In the genomic region with DNA sequence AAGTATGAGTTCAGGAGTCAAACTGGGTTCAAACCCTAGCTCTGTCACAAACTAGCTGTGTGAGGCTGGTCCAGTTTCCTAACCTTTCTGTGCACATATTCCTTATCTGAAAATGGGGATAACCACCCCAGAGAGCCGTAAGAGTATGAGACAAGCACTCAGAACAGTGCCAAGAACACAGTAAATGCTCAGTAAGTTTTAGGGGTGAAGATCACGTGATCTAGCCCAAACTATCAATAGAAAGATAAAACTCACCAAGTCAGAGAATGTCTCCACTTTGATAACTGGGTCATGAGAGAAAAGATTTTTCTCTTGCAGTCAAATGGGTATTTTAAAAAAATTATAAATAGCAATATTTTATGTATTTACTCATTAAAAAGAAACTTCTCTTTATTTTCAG, we compare ENCODE assay signal across 18 cellular contexts.
DNase-seq lines count a peak whose midpoint lies in the region; ATAC-seq and TF ChIP-seq lines count a peak whose summit lies in the region.
"Had no signal": no experiment of that assay in that cellular context is flagged by ENCODE, and none has a peak within 500 bp of the region (broad histone marks: within the 10 kb centered on the region; RNA-seq: fewer than 3 reads in every experiment).

No MANE protein-coding gene starts in this region.

- H4K91ac ChIP-seq in IMR-90 (ENCODE audit: insufficient read depth, low read depth, low read length): peak overlapping the region; percentile 15; the same call in 1 of the 2 replicates

- H3K56ac ChIP-seq in IMR-90 (ENCODE audit: extremely low read depth, insufficient read depth, low read length): no peak overlapping the region

- no peaks in the 10 kb centered on the region for H3K27me3 Mint-ChIP-seq in nephron (ENCODE audit: low read depth)
- no peaks in the 10 kb centered on the region for H3K27me3 Mint-ChIP-seq in type B pancreatic cell

- DNase-seq in heart right ventricle (no peak), Right ventricle myocardium inferior (ENCODE audit: missing footprints) (no peak), IMR-90 (no peak), type B pancreatic cell (ENCODE audit: extremely low spot score, unreplicated experiment) (no peak), transverse colon (no peak)
- DNase-seq: 8988T, ACHN, Calu3, DMS79 treated with DMSO at 0.1 percent for 48 hours, MM.1S, NCI-H1694, NCI-H2081, NCI-H2227 treated with DMSO at 0.1 percent for 48 hours, RPMI8226, SHP77 treated with DMSO at 0.1 percent for 48 hours had no signal

- no peak for TF ChIP-seq RAD21 in IMR-90 (IDR thresholded peaks at IDR 0.05; ENCODE audit: low read length)

- H4K20me1 ChIP-seq in IMR-90 (ENCODE audit: insufficient read depth, low read length): no peaks in the 10 kb centered on the region

- TF ChIP-seq EP300 in transverse colon (IDR thresholded peaks at IDR 0.05; ENCODE audit: low read depth): no peak

- H3K36me3 ChIP-seq in heart right ventricle (no peaks in the 10 kb centered on the region), IMR-90 (ENCODE audit: control insufficient read depth, insufficient read depth, low read length) (no peaks in the 10 kb centered on the region), transverse colon (no peaks in the 10 kb centered on the region)

- no peaks in the 10 kb centered on the region for H3K79me1 ChIP-seq in IMR-90 (ENCODE audit: low read depth in 1 of 2, low read length in 2 of 2)

- WGBS in heart right ventricle, 2 donors: 53 to 70% methylated on average over 2 of the region's 2 CpGs
- WGBS in IMR-90 (ENCODE audit: extremely low coverage in 2 of 2, insufficient read length in 1 of 2), 2 experiments: no CpG with 5 or more reads among the region's 2 CpGs
- 51 to 89% methylated on average over 2 of the region's 2 CpGs for WGBS in transverse colon (ENCODE audit: low coverage in 1 of 2), 2 donors

- H2AFZ ChIP-seq in IMR-90 (replicated peaks; ENCODE audit: low read length, poor library complexity): no peak overlapping the region

- ATAC-seq in heart right ventricle (no peak), Right ventricle myocardium inferior (no peak), IMR-90 (ENCODE audit: low read depth) (no peak), HG02763 (IDR thresholded peaks at IDR 0.05; ENCODE audit: unreplicated experiment) (no peak)

- H4K8ac ChIP-seq in IMR-90 (ENCODE audit: low read depth in 2 of 2, low read length in 2 of 2): no peak overlapping the region

- CTCF ChIA-PET in IMR-90 (lab: Yijun Ruan, JAX): no interaction called here

- H3K27me3 ChIP-seq in heart right ventricle (no peaks in the 10 kb centered on the region), IMR-90 (ENCODE audit: control insufficient read depth, insufficient read depth, low read length) (no peaks in the 10 kb centered on the region), transverse colon (no peaks in the 10 kb centered on the region)

- H3K4me1 Mint-ChIP-seq in nephron (peaks cover 72% of the 10 kb centered on the region), type B pancreatic cell (ENCODE audit: unreplicated experiment) (peaks cover 33% of the 10 kb centered on the region)

- peak overlapping the region; percentile 33; the same call in 1 of the 3 replicates for H2BK15ac ChIP-seq in IMR-90 (ENCODE audit: low read depth, low read length)

- in situ Hi-C loops in IMR-90 (cut with MboI; ENCODE audit: low sequenced_read_pairs) (loop anchor here (25.0 kb wide), 1 partner anchor 678 kb away; no protein-coding TSS in a partner anchor), transverse colon (cut with MboI; ENCODE audit: low pct_ligation_motif_present in 1 of 4, low pct_unique_long_range_greater_than_20kb in 1 of 4, low sequenced_read_pairs in 3 of 4) (no loop called here)

- H3K18ac ChIP-seq in IMR-90 (ENCODE audit: low read depth, low read length): 0 out of 2 replicates have a peak overlapping the region, but pooled peaks have one; percentile 13

- H3K4me2 ChIP-seq in IMR-90 (ENCODE audit: low read depth, low read length): no peak overlapping the region
- H3K4me2 ChIP-seq: KMS-11 had no signal

- peaks cover 2% of the 10 kb centered on the region; the same call in 1 of the 2 replicates for H3K9me1 ChIP-seq in IMR-90 (ENCODE audit: insufficient read depth, low read length)

- H3K27ac Mint-ChIP-seq in nephron (peak overlapping the region in 2 of 3 experiments; percentile 66 to 93), type B pancreatic cell (peak overlapping the region; percentile 29)

- peaks cover 0 to 3% (median 0%) of the 10 kb centered on the region in 11 donors for H3K9me3 ChIP-seq in heart right ventricle
- H3K9me3 ChIP-seq in IMR-90 (ENCODE audit: control insufficient read depth, insufficient read depth, low read length): no peaks in the 10 kb centered on the region
- no peaks in the 10 kb centered on the region for H3K9me3 ChIP-seq in transverse colon

- H3K9ac ChIP-seq in IMR-90 (ENCODE audit: low read depth, low read length): no peak overlapping the region
- H3K9ac ChIP-seq: KMS-11 had no signal

- dilution Hi-C loops in IMR-90 (cut with HindIII; ENCODE audit: low sequenced_read_pairs, unreplicated experiment): no loop called here

- H2AK5ac ChIP-seq in IMR-90 (ENCODE audit: low read depth, low read length): peak overlapping the region; percentile 8; the same call in 1 of the 2 replicates

- no peak overlapping the region for H2BK5ac ChIP-seq in IMR-90 (ENCODE audit: low read depth, low read length, poor library complexity, severe bottlenecking)

- H3K36me3 Mint-ChIP-seq in nephron (ENCODE audit: low read depth) (peaks cover 23% of the 10 kb centered on the region), type B pancreatic cell (peaks cover 5% of the 10 kb centered on the region)

- peak overlapping the region; percentile 34; the same call in 1 of the 2 replicates for H3K4ac ChIP-seq in IMR-90 (ENCODE audit: low read depth, low read length)

- H4K5ac ChIP-seq in IMR-90 (ENCODE audit: low read depth, low read length): no peak overlapping the region

- H3K9me3 Mint-ChIP-seq in nephron (no peaks in the 10 kb centered on the region), type B pancreatic cell (peaks cover 5% of the 10 kb centered on the region)

- no peak overlapping the region for H3K4me3 ChIP-seq in heart right ventricle
- H3K4me3 ChIP-seq in IMR-90 (ENCODE audit: insufficient read depth, low read depth, low read length): no peak overlapping the region
- H3K4me3 ChIP-seq in transverse colon: no peak overlapping the region

- H3K4me3 Mint-ChIP-seq in nephron: no peak overlapping the region
- no peak overlapping the region for H3K4me3 Mint-ChIP-seq in type B pancreatic cell

- no peak overlapping the region for H3K23ac ChIP-seq in IMR-90 (ENCODE audit: low read depth, low read length)

- no peak for TF ChIP-seq CTCF in heart right ventricle (IDR thresholded peaks at IDR 0.05)
- TF ChIP-seq CTCF in IMR-90 (conservative IDR thresholded peaks at IDR 0.05; ENCODE audit: low read depth, low read length): no peak
- no peak for TF ChIP-seq CTCF in nephron (IDR thresholded peaks at IDR 0.05; ENCODE audit: unreplicated experiment in 3 of 3)
- no peak for TF ChIP-seq CTCF in type B pancreatic cell (conservative IDR thresholded peaks at IDR 0.05)
- no peak for TF ChIP-seq CTCF in transverse colon (IDR thresholded peaks at IDR 0.05)

- intact Hi-C loops in heart right ventricle (cut with DNase I): loop anchor here in 3 of 10 donors (5.0 to 10.0 kb wide), 2 partner anchors 47 to 74 kb away; no protein-coding TSS in a partner anchor
- intact Hi-C loops in Right ventricle myocardium inferior (cut with DNase I): no loop called here
- intact Hi-C loops in IMR-90 (cut with micrococcal nuclease): loop anchor here (5.0 kb wide), 1 partner anchor 102 kb away; no protein-coding TSS in a partner anchor
- intact Hi-C loops in transverse colon (cut with DNase I; ENCODE audit: low total_unique reads): no loop called here

- H3K4me1 ChIP-seq in heart right ventricle (peaks cover 5 to 70% (median 50%) of the 10 kb centered on the region in 9 donors), IMR-90 (ENCODE audit: control insufficient read depth, insufficient read depth, low read length) (peaks cover 18% of the 10 kb centered on the region), transverse colon (no peaks in the 10 kb centered on the region)

- TF ChIP-seq POLR2A in IMR-90 (IDR thresholded peaks at IDR 0.05; ENCODE audit: low read depth, low read length) (no peak), transverse colon (IDR thresholded peaks at IDR 0.05) (no peak)

- POLR2A ChIA-PET in IMR-90 (lab: Charles Lee; ENCODE audit: unreplicated experiment): no interaction called here

- H2BK20ac ChIP-seq in IMR-90 (ENCODE audit: low read depth, low read length): peak overlapping the region; percentile 10; the same call in 1 of the 2 replicates

- H2AK9ac ChIP-seq in IMR-90 (replicated peaks; ENCODE audit: low read depth, low read length, poor library complexity): no peak overlapping the region

- no TSS peak for BruUV-seq in IMR-90 (replicated peaks; lab: Mats Ljungman, UMichigan)

- H3K14ac ChIP-seq in IMR-90 (replicated peaks; ENCODE audit: low read depth, low read length): no peak overlapping the region

- peak overlapping the region; percentile 47; the same call in 1 of the 2 replicates for H2BK120ac ChIP-seq in IMR-90 (ENCODE audit: low read depth, low read length)

- H3K27ac ChIP-seq in heart right ventricle (peak overlapping the region in 6 of 10 donors; percentile 18 to 84 (median 63)), IMR-90 (ENCODE audit: insufficient read depth, low read length) (no peak overlapping the region), transverse colon (no peak overlapping the region)
- H3K27ac ChIP-seq: KMS-11 had no signal

TF ChIP-seq in IMR-90, 13 proteins besides CTCF, POLR2A, EP300 and RAD21:
- TF ChIP-seq RFX5 (IDR thresholded peaks at IDR 0.05; ENCODE audit: low read depth, low read length) (no peak), NFE2L2 (IDR thresholded peaks at IDR 0.05; ENCODE audit: low read depth, low read length) (no peak), SMC3 (IDR thresholded peaks at IDR 0.05; ENCODE audit: low read depth, low read length) (no peak), FOS (IDR thresholded peaks at IDR 0.05; ENCODE audit: low read depth, low read length) (no peak), BHLHE40 (IDR thresholded peaks at IDR 0.05; ENCODE audit: low read depth, low read length) (no peak), MXI1 (IDR thresholded peaks at IDR 0.05; ENCODE audit: borderline replicate concordance, low read depth, low read length) (no peak)
- TF ChIP-seq, protein P1, sequence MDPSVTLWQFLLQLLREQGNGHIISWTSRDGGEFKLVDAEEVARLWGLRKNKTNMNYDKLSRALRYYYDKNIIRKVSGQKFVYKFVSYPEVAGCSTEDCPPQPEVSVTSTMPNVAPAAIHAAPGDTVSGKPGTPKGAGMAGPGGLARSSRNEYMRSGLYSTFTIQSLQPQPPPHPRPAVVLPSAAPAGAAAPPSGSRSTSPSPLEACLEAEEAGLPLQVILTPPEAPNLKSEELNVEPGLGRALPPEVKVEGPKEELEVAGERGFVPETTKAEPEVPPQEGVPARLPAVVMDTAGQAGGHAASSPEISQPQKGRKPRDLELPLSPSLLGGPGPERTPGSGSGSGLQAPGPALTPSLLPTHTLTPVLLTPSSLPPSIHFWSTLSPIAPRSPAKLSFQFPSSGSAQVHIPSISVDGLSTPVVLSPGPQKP (IDR thresholded peaks at IDR 0.05; ENCODE audit: borderline replicate concordance, low read depth, low read length): no peak

Comparison
In these comparisons a context has a peak if more than half of its experiments do, and no peak if none do; other contexts are left out.
1. H3K27ac ChIP-seq: peak in heart right ventricle (6 of 10); none in IMR-90 (single experiment) and transverse colon (0 of 4).